ENCODE assay signal across 32 cellular contexts in the genomic region with DNA sequence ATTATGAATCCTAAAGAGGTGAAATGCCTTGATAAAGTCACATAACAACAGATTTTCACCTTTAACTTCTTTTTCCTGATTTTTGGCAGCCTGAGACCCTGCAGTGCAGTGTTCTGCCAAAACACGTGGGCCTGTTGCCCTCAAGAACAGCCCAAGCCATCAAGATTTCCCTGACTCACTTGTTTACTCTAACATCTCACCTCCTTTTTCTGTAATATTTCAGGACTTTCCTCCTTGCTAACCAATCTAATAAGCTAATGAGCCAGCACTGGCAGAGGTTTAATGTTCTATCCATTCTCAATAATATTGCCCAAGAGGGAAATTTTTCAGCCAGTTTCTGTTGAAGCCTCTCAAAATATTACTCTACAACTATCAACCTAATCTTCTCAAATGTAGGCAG.
"Had no signal": no experiment of that assay in that cellular context is flagged by ENCODE, and none has a peak within 500 bp of the region (broad histone marks: within the 10 kb centered on the region; RNA-seq: fewer than 3 reads in every experiment).

No MANE protein-coding gene starts in this region.

- H3K4me1 Mint-ChIP-seq: activated CD4-positive, alpha-beta memory T cell treated with anti-CD3 and anti-CD28 coated beads, Interleukin-2, amount 10 ng/mL, durations not matched to agents 7 days and 5 days; activated CD4-positive, alpha-beta T cell treated with anti-CD3 and anti-CD28 coated beads, Interleukin-2, amount 10 ng/mL, durations not matched to agents 7 days and 5 days; activated T-helper 17 cell treated with anti-CD3 and anti-CD28 coated beads, Interleukin-2, amount 50 U/mL, for 72 hours; T-helper 17 cell had no signal

- H3K36me3 ChIP-seq: esophagus muscularis mucosa, gastrocnemius medialis, heart left ventricle had no signal

- DNase-seq: activated CD4-positive, alpha-beta memory T cell treated with anti-CD3 and anti-CD28 coated beads, Interleukin-2, amount 10 ng/mL, durations not matched to agents 7 days and 5 days; activated CD4-positive, alpha-beta T cell treated with anti-CD3 and anti-CD28 coated beads for 4 hours; activated CD4-positive, alpha-beta T cell treated with anti-CD3 and anti-CD28 coated beads, Interleukin-2, amount 10 ng/mL, durations not matched to agents 7 days and 5 days; activated CD4-positive, alpha-beta T cell treated with anti-CD3 and anti-CD28 coated beads, Interleukin-2, amount 50 U/mL, for 4 hours; activated CD4-positive, CD25-positive, alpha-beta regulatory T cell; activated CD4-positive, CD25-positive, alpha-beta regulatory T cell treated with anti-CD3 and anti-CD28 coated beads, Interleukin-2, amount 50 U/mL, for 72 hours; activated CD8-positive, alpha-beta memory T cell treated with anti-CD3 and anti-CD28 coated beads for 24 hours; activated effector memory CD4-positive, alpha-beta T cell treated with Interleukin-2 at 50 U/mL for 16 hours; activated gamma-delta T cell treated with Interleukin-2 at 50 U/mL for 16 hours; activated naive CD4-positive, alpha-beta T cell treated with anti-CD3 and anti-CD28 coated beads, Interleukin-2, amount 50 U/mL, for 16 hours; activated naive CD4-positive, alpha-beta T cell treated with Interleukin-2 at 50 U/mL for 16 hours; activated T-cell treated with anti-CD3 and anti-CD28 coated beads, Interleukin-2, amount 50 U/mL, for 4 hours; amniotic stem cell; anterior cingulate cortex; body of pancreas; caudate nucleus; cortex of kidney; dermis blood vessel endothelial cell; effector CD4-positive, alpha-beta T cell; effector memory CD8-positive, alpha-beta T cell; erythroblast; foreskin keratinocyte; gastrocnemius medialis; glutamatergic neuron; heart left ventricle; T-helper 1 cell; T-helper 17 cell; T1000 had no signal

- ATAC-seq: activated T-cell treated with anti-CD3 and anti-CD28 coated beads, Interleukin-2, amount 50 U/mL, for 4 hours; activated T-helper 17 cell treated with anti-CD3 and anti-CD28 coated beads, Interleukin-2, amount 50 U/mL, for 72 hours; body of pancreas; effector memory CD8-positive, alpha-beta T cell; foreskin keratinocyte; gastrocnemius medialis; heart left ventricle; T-helper 17 cell had no signal

- H3K27ac Mint-ChIP-seq: activated CD4-positive, alpha-beta memory T cell treated with anti-CD3 and anti-CD28 coated beads, Interleukin-2, amount 10 ng/mL, durations not matched to agents 7 days and 5 days; activated CD4-positive, alpha-beta T cell treated with anti-CD3 and anti-CD28 coated beads, Interleukin-2, amount 10 ng/mL, durations not matched to agents 7 days and 5 days; activated naive CD8-positive, alpha-beta T cell; activated T-helper 17 cell treated with anti-CD3 and anti-CD28 coated beads, Interleukin-2, amount 50 U/mL, for 72 hours; effector memory CD8-positive, alpha-beta T cell; T-helper 17 cell; T-helper 2 cell treated with Interferon-gamma antibody and Interleukin-4, amounts not matched to agents 5 μg/mL and 100 μg/mL, for 36 hours had no signal

- H3K27me3 ChIP-seq: body of pancreas, esophagus muscularis mucosa, foreskin keratinocyte, gastrocnemius medialis, heart left ventricle had no signal

- H3K4me1 ChIP-seq: body of pancreas, esophagus muscularis mucosa, foreskin keratinocyte, gastrocnemius medialis, heart left ventricle had no signal

- H3K4me3 ChIP-seq: body of pancreas, esophagus muscularis mucosa, gastrocnemius medialis, heart left ventricle had no signal

- H3K27me3 Mint-ChIP-seq: activated CD4-positive, alpha-beta memory T cell treated with anti-CD3 and anti-CD28 coated beads, Interleukin-2, amount 10 ng/mL, durations not matched to agents 7 days and 5 days; activated CD4-positive, alpha-beta T cell treated with anti-CD3 and anti-CD28 coated beads, Interleukin-2, amount 10 ng/mL, durations not matched to agents 7 days and 5 days; activated naive CD8-positive, alpha-beta T cell; activated T-helper 17 cell treated with anti-CD3 and anti-CD28 coated beads, Interleukin-2, amount 50 U/mL, for 72 hours; effector memory CD8-positive, alpha-beta T cell; T-helper 17 cell had no signal

- H3K9me3 ChIP-seq: body of pancreas, esophagus muscularis mucosa, gastrocnemius medialis, heart left ventricle had no signal

- H3K4me3 Mint-ChIP-seq: activated CD4-positive, alpha-beta memory T cell treated with anti-CD3 and anti-CD28 coated beads, Interleukin-2, amount 10 ng/mL, durations not matched to agents 7 days and 5 days; activated CD4-positive, alpha-beta T cell treated with anti-CD3 and anti-CD28 coated beads, Interleukin-2, amount 10 ng/mL, durations not matched to agents 7 days and 5 days; activated naive CD8-positive, alpha-beta T cell; activated T-cell treated with anti-CD3 and anti-CD28 coated beads, Interleukin-2, amount 50 U/mL, for 4 hours; activated T-helper 17 cell treated with anti-CD3 and anti-CD28 coated beads, Interleukin-2, amount 50 U/mL, for 72 hours; effector memory CD8-positive, alpha-beta T cell; T-helper 17 cell; T-helper 2 cell treated with Interferon-gamma antibody and Interleukin-4, amounts not matched to agents 5 μg/mL and 100 μg/mL, for 36 hours had no signal

- H3K27ac ChIP-seq: body of pancreas, esophagus muscularis mucosa, foreskin keratinocyte, gastrocnemius medialis, heart left ventricle had no signal
